Comparison of ENCODE assay signal across 30 cellular contexts in genomic region chr21:41775152-41775472, GRCh38. TPM values are rescaled to one million over a fixed set of nuclear protein-coding genes. Genes with fewer than 3 reads are reported as not detected.
"Had no signal": no experiment of that assay in that cellular context is flagged by ENCODE, and none has a peak within 500 bp of the region (broad histone marks: within the 10 kb centered on the region; RNA-seq: fewer than 3 reads in every experiment).

No MANE protein-coding gene starts in this region.

- ATAC-seq: foreskin keratinocyte; heart left ventricle; naive thymus-derived CD8-positive, alpha-beta T cell; sciatic nerve; stimulated activated memory B cell treated with anti-CD40 and anti-IgM and Interleukin-4, amounts not matched to agents 10 μg/mL and 1 μg/mL and 100 μg/mL, for 72 hours; stimulated activated naive CD8-positive, alpha-beta T cell treated with anti-CD3 and anti-CD28 coated beads, Interleukin-15, amount 100 ng/mL, for 72 hours had no signal

- H3K27me3 ChIP-seq: foreskin keratinocyte, tibial artery had no signal

- H3K27ac Mint-ChIP-seq: activated T-helper 1 cell treated with anti-CD3 and anti-CD28 coated beads, Interleukin-12 subunit alpha, Interleukin-12 subunit beta, Interleukin-2, Interleukin-4 antibody, amounts not matched to agents 30 ng/mL and 10 ng/mL and 1 ng/mL, durations not matched to agents 14 hours and 24 hours and 36 hours; dendritic cell treated with granulocyte-macrophage colony-stimulating factor and Interleukin-4, amounts not matched to agents 40 ng/mL and 50 ng/mL, for 4 days; endodermal cell; immature natural killer cell; memory B cell; progenitor cell of endocrine pancreas; stimulated activated memory B cell treated with anti-CD40 and anti-IgM and Interleukin-4, amounts not matched to agents 10 μg/mL and 1 μg/mL and 100 μg/mL, for 72 hours; stimulated activated naive CD8-positive, alpha-beta T cell treated with anti-CD3 and anti-CD28 coated beads, Interleukin-15, amount 100 ng/mL, for 72 hours; T-helper 1 cell treated with Interleukin-12 subunit alpha and Interleukin-12 subunit beta and Interleukin-4 antibody, amounts not matched to agents 30 μg/mL and 1 μg/mL, for 36 hours had no signal

- H3K4me3 ChIP-seq: esophagus muscularis mucosa, heart left ventricle, skin epidermis, tibial artery had no signal

- DNase-seq: activated CD4-positive, alpha-beta T cell treated with anti-CD3 and anti-CD28 coated beads for 4 hours; activated CD4-positive, alpha-beta T cell treated with anti-CD3 and anti-CD28 coated beads, Interleukin-2, amount 50 U/mL, for 48 hours; activated CD8-positive, alpha-beta memory T cell treated with anti-CD3 and anti-CD28 coated beads for 24 hours; activated gamma-delta T cell treated with Interleukin-2 at 50 U/mL for 16 hours; activated naive CD4-positive, alpha-beta T cell treated with anti-CD3 and anti-CD28 coated beads, Interleukin-2, amount 50 U/mL, for 16 hours; activated T-cell treated with anti-CD3 and anti-CD28 coated beads, Interleukin-2, amount 50 U/mL, for 1 hour; amniotic stem cell; central memory CD4-positive, alpha-beta T cell; endodermal cell; foreskin keratinocyte; heart left ventricle; hypothalamus; immature natural killer cell; naive thymus-derived CD8-positive, alpha-beta T cell; stimulated activated CD4-positive, alpha-beta T cell treated with anti-CD3 and anti-CD28 coated beads, Interleukin-12 subunit alpha, Interleukin-12 subunit beta, amount 100 ng/mL, for 4 hours; stimulated activated CD4-positive, alpha-beta T cell treated with anti-CD3 and anti-CD28 coated beads, Interleukin-4, amount 100 ng/mL, for 24 hours; stimulated activated naive CD8-positive, alpha-beta T cell treated with anti-CD3 and anti-CD28 coated beads, Interleukin-15, amount 100 ng/mL, for 72 hours; substantia nigra; T-helper 9 cell had no signal

- H3K4me3 Mint-ChIP-seq: activated T-helper 1 cell treated with anti-CD3 and anti-CD28 coated beads, Interleukin-12 subunit alpha, Interleukin-12 subunit beta, Interleukin-2, Interleukin-4 antibody, amounts not matched to agents 30 ng/mL and 10 ng/mL and 1 ng/mL, durations not matched to agents 14 hours and 24 hours and 36 hours; dendritic cell treated with granulocyte-macrophage colony-stimulating factor and Interleukin-4, amounts not matched to agents 40 ng/mL and 50 ng/mL, for 4 days; endodermal cell; immature natural killer cell; memory B cell; naive thymus-derived CD8-positive, alpha-beta T cell; stimulated activated memory B cell treated with anti-CD40 and anti-IgM and Interleukin-4, amounts not matched to agents 10 μg/mL and 1 μg/mL and 100 μg/mL, for 72 hours; stimulated activated naive CD8-positive, alpha-beta T cell treated with anti-CD3 and anti-CD28 coated beads, Interleukin-15, amount 100 ng/mL, for 72 hours; T-helper 1 cell treated with Interleukin-12 subunit alpha and Interleukin-12 subunit beta and Interleukin-4 antibody, amounts not matched to agents 30 μg/mL and 1 μg/mL, for 36 hours had no signal

- H3K27ac ChIP-seq: esophagus muscularis mucosa, foreskin keratinocyte, heart left ventricle, skin epidermis, tibial artery, VCaP had no signal

- H3K9me3 ChIP-seq: esophagus muscularis mucosa, heart left ventricle, tibial artery had no signal

- H3K4me1 Mint-ChIP-seq: stimulated activated memory B cell treated with anti-CD40 and anti-IgM and Interleukin-4, amounts not matched to agents 10 μg/mL and 1 μg/mL and 100 μg/mL, for 72 hours had no signal

- H3K9me3 Mint-ChIP-seq: activated T-helper 1 cell treated with anti-CD3 and anti-CD28 coated beads, Interleukin-12 subunit alpha, Interleukin-12 subunit beta, Interleukin-2, Interleukin-4 antibody, amounts not matched to agents 30 ng/mL and 10 ng/mL and 1 ng/mL, durations not matched to agents 14 hours and 24 hours and 36 hours; dendritic cell treated with granulocyte-macrophage colony-stimulating factor and Interleukin-4, amounts not matched to agents 40 ng/mL and 50 ng/mL, for 4 days; endodermal cell; immature natural killer cell; memory B cell; stimulated activated memory B cell treated with anti-CD40 and anti-IgM and Interleukin-4, amounts not matched to agents 10 μg/mL and 1 μg/mL and 100 μg/mL, for 72 hours; stimulated activated naive CD8-positive, alpha-beta T cell treated with anti-CD3 and anti-CD28 coated beads, Interleukin-15, amount 100 ng/mL, for 72 hours; T-helper 1 cell treated with Interleukin-12 subunit alpha and Interleukin-12 subunit beta and Interleukin-4 antibody, amounts not matched to agents 30 μg/mL and 1 μg/mL, for 36 hours had no signal

- H3K36me3 ChIP-seq: esophagus muscularis mucosa, heart left ventricle, tibial artery had no signal

- H3K36me3 Mint-ChIP-seq: immature natural killer cell; memory B cell; naive thymus-derived CD8-positive, alpha-beta T cell; stimulated activated memory B cell treated with anti-CD40 and anti-IgM and Interleukin-4, amounts not matched to agents 10 μg/mL and 1 μg/mL and 100 μg/mL, for 72 hours had no signal

RNA-seq across cellular contexts. Expression of gene RIPK4, which starts 8.3 kb away (rescaled TPM):
- total RNA-seq: activated T-helper 1 cell treated with anti-CD3 and anti-CD28 coated beads, Interleukin-12 subunit alpha, Interleukin-12 subunit beta, Interleukin-2, Interleukin-4 antibody, amounts not matched to agents 30 ng/mL and 10 ng/mL and 1 ng/mL, durations not matched to agents 14 hours and 24 hours and 36 hours had no signal
- polyA plus RNA-seq: immature natural killer cell had no signal
